25 cellular contexts compared by ENCODE assay signal in the genomic region with DNA sequence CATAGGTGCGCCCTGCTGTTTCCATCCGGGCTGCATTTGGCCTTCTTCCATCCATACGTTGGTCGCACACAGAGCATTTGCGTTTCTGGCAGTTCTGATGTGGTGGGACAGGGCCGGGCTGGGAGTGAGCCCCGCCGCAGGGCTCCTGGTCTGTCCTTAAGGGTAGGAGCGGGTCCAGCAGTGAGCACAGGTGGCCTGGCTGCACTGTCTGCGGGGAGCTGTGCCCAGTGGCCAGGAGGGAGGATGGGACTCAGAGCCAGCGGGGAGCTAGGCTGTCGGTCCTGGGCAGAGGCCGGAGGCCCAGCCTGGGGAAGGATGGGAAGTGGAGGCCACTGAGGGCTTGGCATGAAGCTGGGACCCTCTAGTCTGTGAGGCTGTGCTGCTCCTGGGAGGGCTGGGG.
"Had no signal": no experiment of that assay in that cellular context is flagged by ENCODE, and none has a peak within 500 bp of the region (broad histone marks: within the 10 kb centered on the region; RNA-seq: fewer than 3 reads in every experiment).

No MANE protein-coding gene starts in this region.

- H3K4me1 ChIP-seq: neural progenitor cell, right lobe of liver, sigmoid colon, tibial nerve had no signal

- H3K27ac ChIP-seq: neural progenitor cell, neutrophil, pancreas, prostate gland, right atrium auricular region, right lobe of liver, sigmoid colon, stomach, thoracic aorta, thyroid gland, tibial nerve, upper lobe of left lung, vagina had no signal

- H2AFZ ChIP-seq: neural progenitor cell had no signal

- DNase-seq: natural killer cell; nucleus accumbens; retina; right lobe of liver; sigmoid colon; small intestine; stimulated activated CD4-positive, alpha-beta T cell treated with anti-CD3 and anti-CD28 coated beads, Interleukin-15, amount 100 ng/mL, for 24 hours; stimulated activated CD4-positive, alpha-beta T cell treated with anti-CD3 and anti-CD28 coated beads, Interleukin-2, amount 100 ng/mL, for 24 hours; stimulated activated CD4-positive, alpha-beta T cell treated with anti-CD3 and anti-CD28 coated beads, Interleukin-2, amount 100 ng/mL, for 48 hours; stimulated activated CD4-positive, alpha-beta T cell treated with anti-CD3 and anti-CD28 coated beads, Interleukin-4, amount 100 ng/mL, for 24 hours; stimulated activated naive B cell treated with anti-CD40 and anti-IgM and Interleukin-4, amounts not matched to agents 10 μg/mL and 1 μg/mL and 100 μg/mL, for 72 hours; stimulated activated naive CD4-positive, alpha-beta T cell treated with Interleukin-2 at 50 U/mL for 16 hours; stomach; thyroid gland; trophoblast cell; upper lobe of left lung had no signal

- H3K9me3 ChIP-seq: neutrophil, pancreas, prostate gland, right atrium auricular region, right lobe of liver, stomach, thoracic aorta, thyroid gland, upper lobe of left lung, vagina had no signal

- ATAC-seq: natural killer cell; pancreas; right lobe of liver; stimulated activated effector memory CD8-positive, alpha-beta T cell treated with anti-CD3 and anti-CD28 coated beads, Interleukin-12 subunit alpha, Interleukin-12 subunit beta, amount 100 ng/mL, for 72 hours; stimulated activated naive B cell treated with anti-CD40 and anti-IgM and Interleukin-4, amounts not matched to agents 10 μg/mL and 1 μg/mL and 100 μg/mL, for 72 hours had no signal

- H3K4me3 ChIP-seq: neural progenitor cell, pancreas, prostate gland, right atrium auricular region, right lobe of liver, sigmoid colon, stomach, thoracic aorta, thyroid gland, tibial nerve, upper lobe of left lung, vagina had no signal

- H3K36me3 ChIP-seq: neural progenitor cell, pancreas, prostate gland, right atrium auricular region, right lobe of liver, sigmoid colon, stomach, thoracic aorta, thyroid gland, upper lobe of left lung, vagina had no signal

- H3K27me3 ChIP-seq: neural progenitor cell, neutrophil, pancreas, right atrium auricular region, right lobe of liver, sigmoid colon, stomach, thyroid gland, tibial nerve, upper lobe of left lung, vagina had no signal

- H3K9ac ChIP-seq: neural progenitor cell had no signal

- H3K4me2 ChIP-seq: neural progenitor cell had no signal
